In the genomic region with DNA sequence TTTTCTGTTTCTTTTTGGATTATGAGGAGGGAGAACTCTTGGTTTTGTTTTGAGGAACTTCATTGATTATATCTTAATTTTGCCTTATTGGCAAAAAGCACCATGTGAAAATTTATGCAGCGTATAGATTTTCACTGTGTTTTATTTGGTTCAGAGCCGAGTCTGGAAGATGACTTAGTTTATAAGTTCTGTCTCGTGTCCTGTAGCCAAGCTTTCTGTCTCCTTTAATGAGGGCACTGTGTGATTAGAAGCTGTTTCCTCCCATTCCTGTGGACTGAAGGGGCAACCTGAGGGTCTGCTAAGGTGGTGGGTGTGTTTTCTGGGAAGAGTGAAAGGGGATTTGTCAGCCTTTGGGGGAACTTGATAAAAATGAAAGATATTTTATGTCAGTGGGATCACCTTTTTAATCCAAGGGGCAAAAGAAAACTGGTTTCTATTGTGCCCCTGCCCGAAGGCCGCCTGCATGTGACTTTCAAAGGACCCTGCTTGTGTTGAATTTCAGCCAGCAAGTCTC, we compare ENCODE assay signal across 10 cellular contexts.
A peak's percentile ranks its signal among the peaks of the same experiment; 100 is the strongest.
DNase-seq lines count a peak whose midpoint lies in the region; TF ChIP-seq lines count a peak whose summit lies in the region.
"Had no signal": no experiment of that assay in that cellular context is flagged by ENCODE, and none has a peak within 500 bp of the region (broad histone marks: within the 10 kb centered on the region; RNA-seq: fewer than 3 reads in every experiment).

No MANE protein-coding gene starts in this region.

- H2BK5ac ChIP-seq in mesendoderm (ENCODE audit: low read length), result no peak overlapping the region

- no peak overlapping the region for H3K23ac ChIP-seq in mesendoderm (ENCODE audit: low read length)

- H3K27ac ChIP-seq in mesendoderm (ENCODE audit: low read depth, low read length), result peak overlapping the region; percentile 35
- H3K27ac ChIP-seq in suprapubic skin, result peak overlapping the region; percentile 61

- no peaks in the 10 kb centered on the region for H3K79me2 ChIP-seq in Loucy (ENCODE audit: insufficient read depth, low read length)
- H3K79me2 ChIP-seq in mesendoderm (ENCODE audit: control insufficient read depth, insufficient read depth, low read length), result peaks cover 16% of the 10 kb centered on the region

- H3K4me3 ChIP-seq in Loucy (ENCODE audit: low read length, poor library complexity, severe bottlenecking) (no peak overlapping the region), mesendoderm (ENCODE audit: low read length) (no peak overlapping the region), suprapubic skin (peak overlapping the region; percentile 27)

- H3K4me1 ChIP-seq in Loucy (ENCODE audit: insufficient read depth, low read length, poor library complexity, severe bottlenecking) (peaks cover 54% of the 10 kb centered on the region), mesendoderm (ENCODE audit: control insufficient read depth, low read depth, low read length) (peaks cover 17% of the 10 kb centered on the region), suprapubic skin (peaks cover 67% of the 10 kb centered on the region)

- H3K56ac ChIP-seq in mesendoderm (ENCODE audit: low read length), result peak overlapping the region; percentile 82

- no peak overlapping the region for H2BK15ac ChIP-seq in mesendoderm (replicated peaks; ENCODE audit: low read depth)

- no peak overlapping the region for H2AFZ ChIP-seq in Loucy (ENCODE audit: low read length)

- H3F3A ChIP-seq in Loucy (ENCODE audit: low read depth), result 0 out of 2 replicates have a peak, but pooled peaks cover 3% of the 10 kb centered on the region

- H3K9ac ChIP-seq in Loucy (ENCODE audit: low read depth, low read length, poor library complexity, severe bottlenecking) (peak overlapping the region; percentile 31), mesendoderm (ENCODE audit: low read length) (no peak overlapping the region)

- peak overlapping the region; percentile 83 for H3K18ac ChIP-seq in mesendoderm (ENCODE audit: low read length)

- no peak overlapping the region for H2AK5ac ChIP-seq in mesendoderm (ENCODE audit: low read length)

- no peaks in the 10 kb centered on the region for H3K36me3 ChIP-seq in Loucy (ENCODE audit: insufficient read depth, low read length)
- H3K36me3 ChIP-seq in mesendoderm (ENCODE audit: control insufficient read depth, insufficient read depth, low read length), result no peaks in the 10 kb centered on the region
- no peaks in the 10 kb centered on the region for H3K36me3 ChIP-seq in suprapubic skin

- no peaks in the 10 kb centered on the region for H3K9me3 ChIP-seq in Loucy (ENCODE audit: insufficient read depth, low read depth, low read length)
- H3K9me3 ChIP-seq in suprapubic skin, result no peaks in the 10 kb centered on the region

- no peak overlapping the region for H4K8ac ChIP-seq in mesendoderm (ENCODE audit: low read depth, low read length)

- H3K27me3 ChIP-seq in Loucy (ENCODE audit: insufficient read depth, low read length, poor library complexity, severe bottlenecking) (no peaks in the 10 kb centered on the region), mesendoderm (ENCODE audit: insufficient read depth, low read length, poor library complexity) (no peaks in the 10 kb centered on the region), suprapubic skin (no peaks in the 10 kb centered on the region)

- no peaks in the 10 kb centered on the region for H3K9me2 ChIP-seq in Loucy (replicated peaks; ENCODE audit: low read depth, low read length)

- no CpG with 5 or more reads among the region's 5 CpGs for WGBS in mesendoderm (ENCODE audit: extremely low coverage, insufficient coverage, low lambda C conversion rate)
- WGBS in suprapubic skin, result 29% methylated on average over 5 of the region's 5 CpGs

- no peaks in the 10 kb centered on the region for H4K20me1 ChIP-seq in Loucy (ENCODE audit: insufficient read depth, low read length, poor library complexity, severe bottlenecking)

- H2BK120ac ChIP-seq in mesendoderm (ENCODE audit: low read depth, low read length), result peak overlapping the region; percentile 97

- H4K5ac ChIP-seq in mesendoderm (ENCODE audit: low read length), result no peak overlapping the region

- peak; percentile 51 for DNase-seq in dermis blood vessel endothelial cell
- DNase-seq in mesendoderm, result no peak
- DNase-seq in suprapubic skin (ENCODE audit: low spot score in 2 of 2), result no peak
- no peak for DNase-seq in NCI-H187 treated with DMSO at 0.1 percent for 48 hours (lab: John Stamatoyannopoulos, UW)
- DNase-seq in Kasumi-1 (lab: John Stamatoyannopoulos, UW), result no peak
- DNase-seq in COLO829 (ENCODE audit: low spot score), result no peak
- DNase-seq in CD1c-positive myeloid dendritic cell (ENCODE audit: extremely low spot score), result no peak
- DNase-seq: DND-41, NCI-H2227 treated with DMSO at 0.1 percent for 48 hours had no signal

- H3K4me2 ChIP-seq in Loucy (ENCODE audit: low read depth, low read length, poor library complexity, severe bottlenecking), result peak overlapping the region; percentile 63
- no peak overlapping the region for H3K4me2 ChIP-seq in mesendoderm (ENCODE audit: low read length)

- H3K79me1 ChIP-seq in mesendoderm (ENCODE audit: low read length), result peaks cover 2% of the 10 kb centered on the region

- H3K4ac ChIP-seq in mesendoderm (ENCODE audit: low read depth, low read length), result peak overlapping the region; percentile 48

- TF ChIP-seq CTCF in Loucy (conservative IDR thresholded peaks at IDR 0.05; ENCODE audit: low read length) (no peak), suprapubic skin (IDR thresholded peaks at IDR 0.05) (no peak)

- no peak for TF ChIP-seq EP300 in suprapubic skin (IDR thresholded peaks at IDR 0.05)

- no peak for TF ChIP-seq POLR2A in suprapubic skin (IDR thresholded peaks at IDR 0.05)
